ENCODE assay signal across 16 cellular contexts in genomic region chr1:103560427-103560826, GRCh38. TPM values are rescaled to one million over a fixed set of nuclear protein-coding genes. Genes with fewer than 3 reads are reported as not detected.
DNase-seq lines count a peak whose midpoint lies in the region; ATAC-seq, FAIRE-seq and TF ChIP-seq lines count a peak whose summit lies in the region.
"Had no signal": no experiment of that assay in that cellular context is flagged by ENCODE, and none has a peak within 500 bp of the region (broad histone marks: within the 10 kb centered on the region; RNA-seq: fewer than 3 reads in every experiment).

No MANE protein-coding gene starts in this region.

- peak overlapping the region; percentile 88; the same call in 1 of the 2 replicates for H3K4me2 ChIP-seq in KMS-11

- H3K4me3 ChIP-seq in KMS-11 (IDR thresholded peaks at IDR 0.05; ENCODE audit: insufficient read depth, low read depth, low read length) (no peak overlapping the region), liver (ENCODE audit: low read depth in 1 of 3, low read length in 3 of 3) (no peak overlapping the region), gastrocnemius medialis (no peak overlapping the region), MG63 (no peak overlapping the region)
- H3K4me3 ChIP-seq: BLaER1 treated with 17β-estradiol and CSF1 and Interleukin-3, amounts not matched to agents 10 nM and 100 nM; GM23248 had no signal

- no peak for TF ChIP-seq POLR2A in gastrocnemius medialis (IDR thresholded peaks at IDR 0.05)

- H3K9me3 ChIP-seq in liver (ENCODE audit: control insufficient read depth in 4 of 4, low read length in 3 of 4) (no peaks in the 10 kb centered on the region), gastrocnemius medialis (no peaks in the 10 kb centered on the region), MG63 (no peaks in the 10 kb centered on the region)

- H4K20me1 ChIP-seq in KMS-11 (ENCODE audit: insufficient read depth), result no peaks in the 10 kb centered on the region
- H4K20me1 ChIP-seq: BLaER1 treated with 17β-estradiol and CSF1 and Interleukin-3, amounts not matched to agents 10 nM and 100 nM had no signal

- no peaks in the 10 kb centered on the region for H3K79me2 ChIP-seq in KMS-11 (ENCODE audit: insufficient read depth, low read depth)

- ATAC-seq in gastrocnemius medialis (no peak), GM21717 (IDR thresholded peaks at IDR 0.05; ENCODE audit: unreplicated experiment) (no peak), HG03108 (IDR thresholded peaks at IDR 0.05; ENCODE audit: unreplicated experiment) (no peak)

- H2AFZ ChIP-seq in KMS-11 (ENCODE audit: low read depth), result no peak overlapping the region
- H2AFZ ChIP-seq: GM23248 had no signal

- TF ChIP-seq CTCF in KMS-11 (conservative IDR thresholded peaks at IDR 0.05; ENCODE audit: low read depth, low read length) (no peak), liver (IDR thresholded peaks at IDR 0.05; ENCODE audit: low read depth, low read length, missing input control) (no peak), gastrocnemius medialis (IDR thresholded peaks at IDR 0.05 in 4 of 5, conservative IDR thresholded peaks at IDR 0.05 in 1 of 5) (no peak)

- intact Hi-C loops in gastrocnemius medialis (cut with DNase I; ENCODE audit: low total_unique reads), result loop anchor here (5.0 kb wide), 1 partner anchor 33 kb away; the partner anchor contains the start of gene RNPC3

- in situ Hi-C loops in gastrocnemius medialis (cut with MboI; ENCODE audit: low sequenced_read_pairs in 4 of 4), result no loop called here

- no peaks in the 10 kb centered on the region for H3K36me3 ChIP-seq in KMS-11 (ENCODE audit: insufficient read depth)
- H3K36me3 ChIP-seq in liver (ENCODE audit: control insufficient read depth in 4 of 4, insufficient read depth in 3 of 4, low read depth in 1 of 4, low read length in 3 of 4), result peaks cover 0 to 6% (median 4%) of the 10 kb centered on the region in 4 donors
- peaks cover 0 to 12% of the 10 kb centered on the region in 2 donors for H3K36me3 ChIP-seq in gastrocnemius medialis
- H3K36me3 ChIP-seq in MG63, result no peaks in the 10 kb centered on the region

- H3K27ac ChIP-seq in KMS-11 (no peak overlapping the region), liver (ENCODE audit: low read depth in 1 of 2, low read length in 2 of 2) (no peak overlapping the region), gastrocnemius medialis (peak overlapping the region; percentile 81 to 90 (median 85))
- H3K27ac ChIP-seq: GM23248 had no signal

- H3K9ac ChIP-seq in KMS-11, result no peak overlapping the region
- H3K9ac ChIP-seq in liver (ENCODE audit: low read depth in 1 of 2, low read length in 2 of 2), result no peak overlapping the region
- H3K9ac ChIP-seq: GM23248 had no signal

- H3K4me1 ChIP-seq in KMS-11 (ENCODE audit: low read depth, poor library complexity, severe bottlenecking) (peaks cover 35% of the 10 kb centered on the region), liver (ENCODE audit: control insufficient read depth in 4 of 4, insufficient read depth in 4 of 4, low read length in 3 of 4) (peaks cover 0 to 28% (median 16%) of the 10 kb centered on the region in 4 donors), gastrocnemius medialis (peaks cover 30 to 31% of the 10 kb centered on the region in 2 donors)

- TF ChIP-seq RAD21 in liver (IDR thresholded peaks at IDR 0.05), result no peak

- DNase-seq in gastrocnemius medialis, result no peak
- no peak for DNase-seq in MG63
- DNase-seq: 8988T; ACHN; CD4-positive, CD25-positive, alpha-beta regulatory T cell; DMS53; GF-D8; GM23248 had no signal

- peak; percentile 17 for FAIRE-seq in islet of Langerhans (lab: Jason Lieb, UNC)
- FAIRE-seq: H54 had no signal

- H3K27me3 ChIP-seq in KMS-11 (ENCODE audit: insufficient read depth, low read depth) (no peaks in the 10 kb centered on the region), liver (ENCODE audit: control insufficient read depth in 4 of 4, insufficient read depth in 4 of 4, low read length in 3 of 4) (no peaks in the 10 kb centered on the region), gastrocnemius medialis (no peaks in the 10 kb centered on the region), MG63 (no peaks in the 10 kb centered on the region)
- H3K27me3 ChIP-seq: BLaER1 treated with 17β-estradiol and CSF1 and Interleukin-3, amounts not matched to agents 10 nM and 100 nM had no signal

TF ChIP-seq in liver, 16 proteins besides CTCF, POLR2A, EP300 and RAD21:
- peak; percentile 53 for TF ChIP-seq SP1 (IDR thresholded peaks at IDR 0.05)
- peak; percentile 25 to 28 for TF ChIP-seq RXRA (IDR thresholded peaks at IDR 0.05)
- peak; percentile 69 to 71 for TF ChIP-seq HNF4A (conservative IDR thresholded peaks at IDR 0.05)
- no peak for TF ChIP-seq JUND (IDR thresholded peaks at IDR 0.05)
- TF ChIP-seq HNF4G (IDR thresholded peaks at IDR 0.05), result peak; percentile 28

RNA-seq across cellular contexts. Expression of gene AMY2B, which starts 11.0 kb away (rescaled TPM):
- total RNA-seq in liver (10 to 100 TPM in 1 of 2 donors, 1 to 10 TPM in 1; 5.4 to 16.7 TPM), gastrocnemius medialis (10 to 100 TPM in 3 of 4 donors, 1 to 10 TPM in 1; 9.7 to 70.8 (median 25.4) TPM)
- polyA plus RNA-seq in liver, result 10 to 100 TPM in 1 of 2 donors, 1 to 10 TPM in 1; 2.1 to 12.3 TPM
- not detected in 2 replicates for total RNA-seq in MG63 (2014; rRNA removed; shearing (Covaris generic); ENCODE audit: low replicate concordance)

RNA-seq across cellular contexts. Expression of gene RNPC3, which starts 34.9 kb away (rescaled TPM):
- total RNA-seq in liver, result 10 to 100 TPM in 1 of 2 donors, 1 to 10 TPM in 1; 6.1 to 13.1 TPM
- polyA plus RNA-seq in liver, result 10 to 100 TPM in 1 of 2 donors, 1 to 10 TPM in 1; 4.2 to 18.0 TPM
- total RNA-seq in gastrocnemius medialis, result 10 to 100 TPM in 2 of 4 donors, 1 to 10 TPM in 2; 6.5 to 55.2 (median 29.8) TPM
- 7.0 and 12.7 TPM in 2 replicates for total RNA-seq in MG63 (2014; rRNA removed; shearing (Covaris generic); ENCODE audit: low replicate concordance)

RNA-seq across cellular contexts. Expression of gene AMY2A, which starts 56.8 kb away (rescaled TPM):
- total RNA-seq in liver (not detected), gastrocnemius medialis (not detected)
- polyA plus RNA-seq in liver, result not detected
- not detected in 2 replicates for total RNA-seq in MG63 (2014; rRNA removed; shearing (Covaris generic); ENCODE audit: low replicate concordance)
- total RNA-seq: CD4-positive, CD25-positive, alpha-beta regulatory T cell; GM23248; HT1080 had no signal
- polyA plus RNA-seq: CD4-positive, CD25-positive, alpha-beta regulatory T cell; GM23248 had no signal

Comparison
In these comparisons a context has a peak if more than half of its experiments do, and no peak if none do; other contexts are left out.
1. H3K27ac ChIP-seq: peak in gastrocnemius medialis (4 of 4); none in KMS-11 (single experiment) and liver (0 of 2).